21 cellular contexts compared by ENCODE assay signal in the genomic region with DNA sequence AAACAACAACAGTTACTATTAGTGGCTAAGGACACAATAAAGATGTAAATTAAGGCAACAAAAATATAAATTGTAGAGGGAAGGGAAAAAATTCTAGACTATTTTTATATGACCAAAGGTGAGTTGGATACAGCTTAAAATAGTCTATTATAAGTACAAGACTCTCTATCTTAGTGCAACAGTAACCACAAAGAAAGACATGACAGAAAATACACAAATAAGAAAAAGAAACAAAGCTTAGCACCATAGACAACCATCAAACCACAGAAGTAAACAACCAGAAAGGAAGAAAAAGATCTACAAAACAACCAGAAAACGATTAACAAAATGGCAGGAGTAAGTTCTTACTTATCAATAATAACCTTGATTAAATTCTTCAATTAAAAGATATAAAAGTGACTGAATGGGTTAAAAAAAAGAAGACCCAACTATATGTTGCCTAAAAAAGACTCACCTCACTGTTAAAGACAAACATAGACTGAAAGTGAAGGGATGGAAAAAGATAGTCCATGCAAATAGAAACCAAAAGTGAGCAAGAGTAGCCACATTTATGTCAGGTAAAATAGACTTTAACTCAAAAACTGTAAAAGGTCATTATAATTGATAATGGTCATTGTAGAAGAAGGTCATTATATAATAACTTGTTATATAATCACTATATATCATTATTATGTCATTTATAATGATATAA.
A peak's percentile ranks its signal among the peaks of the same experiment; 100 is the strongest.
DNase-seq lines count a peak whose midpoint lies in the region; ATAC-seq, FAIRE-seq and TF ChIP-seq lines count a peak whose summit lies in the region.
"Had no signal": no experiment of that assay in that cellular context is flagged by ENCODE, and none has a peak within 500 bp of the region (broad histone marks: within the 10 kb centered on the region; RNA-seq: fewer than 3 reads in every experiment).

No MANE protein-coding gene starts in this region.

- DNase-seq in GM12891 (ENCODE audit: insufficient read length, low spot score), result no peak
- no peak for DNase-seq in T-helper 2 cell treated with Interferon-gamma antibody and Interleukin-4, amounts not matched to agents 5 μg/mL and 100 μg/mL, for 36 hours (ENCODE audit: low spot score)
- no peak for DNase-seq in GM19240 (ENCODE audit: insufficient read length, low spot score)
- DNase-seq in stimulated activated CD4-positive, alpha-beta T cell treated with anti-CD3 and anti-CD28 coated beads, Interleukin-1b, Interleukin-23, amount 100 ng/mL, for 48 hours, result no peak
- DNase-seq in NOMO-1 treated with dmso at 0.1 percent for 144 hours (lab: John Stamatoyannopoulos, UW; ENCODE audit: unreplicated experiment), result no peak
- DNase-seq: activated CD4-positive, alpha-beta T cell treated with anti-CD3 and anti-CD28 coated beads, Interleukin-2, amount 10 ng/mL, durations not matched to agents 7 days and 5 days; activated naive CD8-positive, alpha-beta T cell treated with anti-CD3 and anti-CD28 coated beads, Interleukin-2, amount 10 ng/mL, durations not matched to agents 7 days and 5 days; Calu3; DND-41; dorsolateral prefrontal cortex; IMR-90; islet precursor cell; natural killer cell; NCI-H1105 treated with DMSO at 0.1 percent for 48 hours; NCI-H2029; NCI-H69; retina; RPMI8226 had no signal

- H3K36me3 Mint-ChIP-seq in T-helper 2 cell treated with Interferon-gamma antibody and Interleukin-4, amounts not matched to agents 5 μg/mL and 100 μg/mL, for 36 hours (ENCODE audit: low read depth), result peaks cover 30% of the 10 kb centered on the region

- H3K27ac Mint-ChIP-seq in T-helper 2 cell treated with Interferon-gamma antibody and Interleukin-4, amounts not matched to agents 5 μg/mL and 100 μg/mL, for 36 hours, result peak overlapping the region; percentile 79
- H3K27ac Mint-ChIP-seq: activated CD4-positive, alpha-beta T cell treated with anti-CD3 and anti-CD28 coated beads, Interleukin-2, amount 10 ng/mL, durations not matched to agents 7 days and 5 days; activated naive CD8-positive, alpha-beta T cell treated with anti-CD3 and anti-CD28 coated beads, Interleukin-2, amount 10 ng/mL, durations not matched to agents 7 days and 5 days; natural killer cell had no signal

- H3K4me1 Mint-ChIP-seq in T-helper 2 cell treated with Interferon-gamma antibody and Interleukin-4, amounts not matched to agents 5 μg/mL and 100 μg/mL, for 36 hours (ENCODE audit: low read depth), result peaks cover 15% of the 10 kb centered on the region

- peak; percentile 55 for FAIRE-seq in GM12891 (lab: Jason Lieb, UNC)
- FAIRE-seq: urothelium cell line had no signal

- H3K27me3 Mint-ChIP-seq in T-helper 2 cell treated with Interferon-gamma antibody and Interleukin-4, amounts not matched to agents 5 μg/mL and 100 μg/mL, for 36 hours (ENCODE audit: low read depth), result no peaks in the 10 kb centered on the region
- H3K27me3 Mint-ChIP-seq: activated CD4-positive, alpha-beta T cell treated with anti-CD3 and anti-CD28 coated beads, Interleukin-2, amount 10 ng/mL, durations not matched to agents 7 days and 5 days; activated naive CD8-positive, alpha-beta T cell treated with anti-CD3 and anti-CD28 coated beads, Interleukin-2, amount 10 ng/mL, durations not matched to agents 7 days and 5 days had no signal

- no peak overlapping the region for H3K4me3 Mint-ChIP-seq in T-helper 2 cell treated with Interferon-gamma antibody and Interleukin-4, amounts not matched to agents 5 μg/mL and 100 μg/mL, for 36 hours
- H3K4me3 Mint-ChIP-seq: activated CD4-positive, alpha-beta T cell treated with anti-CD3 and anti-CD28 coated beads, Interleukin-2, amount 10 ng/mL, durations not matched to agents 7 days and 5 days; activated naive CD8-positive, alpha-beta T cell treated with anti-CD3 and anti-CD28 coated beads, Interleukin-2, amount 10 ng/mL, durations not matched to agents 7 days and 5 days; natural killer cell had no signal

- peaks cover 37% of the 10 kb centered on the region for H3K9me3 Mint-ChIP-seq in T-helper 2 cell treated with Interferon-gamma antibody and Interleukin-4, amounts not matched to agents 5 μg/mL and 100 μg/mL, for 36 hours

- no peak for TF ChIP-seq POLR2A in GM12891 (IDR thresholded peaks at IDR 0.05; ENCODE audit: low read depth, low read length)

- ATAC-seq in GM19043 (IDR thresholded peaks at IDR 0.05; ENCODE audit: low read depth, unreplicated experiment) (peak; percentile 54), HG03064 (IDR thresholded peaks at IDR 0.05; ENCODE audit: low read depth, unreplicated experiment) (peak; percentile 61)
- ATAC-seq: natural killer cell had no signal

TF ChIP-seq in GM12891, 5 proteins besides CTCF, POLR2A, EP300 and RAD21:
- TF ChIP-seq PAX5 (IDR thresholded peaks at IDR 0.05; ENCODE audit: insufficient read depth, low read length, severe bottlenecking) (no peak), SPI1 (IDR thresholded peaks at IDR 0.05; ENCODE audit: low read depth, low read length) (no peak)
